ENCODE assay signal across 9 cellular contexts in the genomic region with DNA sequence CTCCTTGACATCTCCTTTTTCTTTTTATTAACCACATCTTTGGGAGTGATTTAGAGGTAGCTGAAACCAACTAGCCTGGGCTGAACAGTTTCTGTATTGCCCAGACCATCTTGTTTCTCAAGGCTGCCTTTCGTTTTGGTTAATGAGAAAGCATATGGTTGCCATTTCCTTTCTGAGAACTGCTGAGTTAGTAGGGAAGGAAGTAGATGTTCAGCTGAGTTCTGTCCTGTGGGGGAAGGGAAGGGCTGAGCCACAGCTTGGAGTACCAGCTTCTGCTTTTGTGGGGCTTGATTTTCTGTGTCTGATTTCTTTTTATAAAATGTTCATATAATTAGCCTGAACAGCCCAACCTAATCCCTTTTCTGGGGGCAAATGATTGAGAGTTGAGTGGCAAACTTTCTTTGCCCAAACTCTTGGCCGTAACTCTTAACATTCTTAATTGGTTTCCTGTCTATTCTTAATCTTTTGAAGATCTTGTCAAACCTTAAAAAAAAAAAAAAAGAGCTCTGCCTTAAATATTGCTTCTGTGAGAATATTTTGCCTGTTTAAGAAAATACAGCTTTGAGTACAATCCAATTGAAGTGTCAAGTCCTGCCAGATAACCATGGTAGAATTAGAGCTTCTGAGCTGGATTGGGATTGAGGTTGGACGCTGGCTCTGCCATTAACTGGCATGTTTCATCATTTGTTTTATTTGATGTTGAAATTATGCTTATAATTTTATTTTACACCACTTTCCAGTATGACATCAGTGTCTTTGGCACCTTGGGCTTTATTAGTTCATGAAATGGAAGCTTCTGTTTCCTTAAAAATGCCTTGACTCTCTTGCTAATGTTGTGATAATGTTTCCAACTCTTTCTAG. TPM values are rescaled to one million over a fixed set of nuclear protein-coding genes. Genes with fewer than 3 reads are reported as not detected.
A peak's percentile ranks its signal among the peaks of the same experiment; 100 is the strongest.
DNase-seq lines count a peak whose midpoint lies in the region; ATAC-seq and TF ChIP-seq lines count a peak whose summit lies in the region.
"Had no signal": no experiment of that assay in that cellular context is flagged by ENCODE, and none has a peak within 500 bp of the region (broad histone marks: within the 10 kb centered on the region; RNA-seq: fewer than 3 reads in every experiment).

No MANE protein-coding gene starts in this region.

- TF ChIP-seq CTCF in natural killer cell (IDR thresholded peaks at IDR 0.05) (no peak), type B pancreatic cell (conservative IDR thresholded peaks at IDR 0.05) (no peak)

- H3K27me3 Mint-ChIP-seq in natural killer cell (ENCODE audit: low read depth in 2 of 2) (no peaks in the 10 kb centered on the region), type B pancreatic cell (no peaks in the 10 kb centered on the region)

- H3K4me1 Mint-ChIP-seq in natural killer cell = peaks cover 53 to 54% of the 10 kb centered on the region in 2 donors
- peaks cover 25% of the 10 kb centered on the region for H3K4me1 Mint-ChIP-seq in type B pancreatic cell (ENCODE audit: unreplicated experiment)

- H3K4me3 Mint-ChIP-seq in natural killer cell (peak overlapping the region; percentile 98), type B pancreatic cell (peak overlapping the region; percentile 95)

- peak; percentile 8 for DNase-seq in NCI-H82 (lab: John Stamatoyannopoulos, UW)
- DNase-seq in NCI-H82 treated with DMSO at 0.1 percent for 48 hours (lab: John Stamatoyannopoulos, UW; ENCODE audit: unreplicated experiment) = no peak
- peak; percentile 41 for DNase-seq in T-helper 22 cell (ENCODE audit: low read depth)
- peak; percentile 83 for DNase-seq in central memory CD4-positive, alpha-beta T cell
- DNase-seq in natural killer cell = peak; percentile 29
- DNase-seq in type B pancreatic cell (ENCODE audit: extremely low spot score, unreplicated experiment) = no peak
- no peak for DNase-seq in ureter (ENCODE audit: low spot score)

- H3K9me3 Mint-ChIP-seq in natural killer cell = no peaks in the 10 kb centered on the region
- no peaks in the 10 kb centered on the region for H3K9me3 Mint-ChIP-seq in type B pancreatic cell

- ATAC-seq in HG03135 (IDR thresholded peaks at IDR 0.05; ENCODE audit: unreplicated experiment) (peak; percentile 58), natural killer cell (peak; percentile 12 to 42 (median 17))
- ATAC-seq: A549 had no signal

- intact Hi-C loops in natural killer cell (cut with micrococcal nuclease) = loop anchor here (2.0 to 5.0 kb wide), 4 partner anchors 15 to 793 kb away; a partner anchor contains a TSS

- H3K27ac Mint-ChIP-seq in natural killer cell (peak overlapping the region; percentile 99), type B pancreatic cell (peak overlapping the region; percentile 99)

- H3K36me3 Mint-ChIP-seq in natural killer cell (no peaks in the 10 kb centered on the region), type B pancreatic cell (no peaks in the 10 kb centered on the region)

RNA-seq across cellular contexts. Expression of a gene that starts 1.9 kb away (rescaled TPM):
- total RNA-seq in natural killer cell = 10 to 100 TPM; 44.5 to 52.2 (median 45.7) TPM
- 15.3 and 22.5 TPM in 2 replicates for total RNA-seq in type B pancreatic cell (ENCODE audit: low replicate concordance)
- total RNA-seq in ureter = 40.8 TPM

Comparison
In these comparisons a context has a peak if more than half of its experiments do, and no peak if none do; other contexts are left out.
1. DNase-seq: peak in NCI-H82 (single experiment), T-helper 22 cell (single experiment), central memory CD4-positive, alpha-beta T cell (single experiment) and natural killer cell (single experiment); none in NCI-H82 treated with DMSO at 0.1 percent for 48 hours (single experiment), type B pancreatic cell (single experiment) and ureter (single experiment).